Comparison of ENCODE assay signal across 13 cellular contexts in the genomic region with DNA sequence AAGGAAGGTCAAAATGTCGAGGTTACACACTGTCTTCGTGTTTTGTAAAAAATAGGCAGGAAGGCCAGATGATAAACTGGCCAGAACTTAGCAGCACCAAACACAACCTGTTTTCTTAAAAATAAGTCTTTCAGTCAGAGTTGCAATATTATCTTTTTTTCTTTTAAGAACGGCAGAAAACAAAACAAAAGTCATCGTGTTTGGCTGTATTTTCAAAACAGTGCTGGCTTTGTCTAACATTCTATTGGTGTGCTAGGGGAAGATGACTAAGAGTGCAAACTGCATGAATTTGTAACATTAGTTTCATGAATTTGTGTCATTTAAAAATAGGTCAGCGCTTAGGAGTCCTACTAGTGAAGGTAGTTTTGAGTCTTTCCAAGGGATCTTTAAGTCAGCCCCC. TPM values are rescaled to one million over a fixed set of nuclear protein-coding genes. Genes with fewer than 3 reads are reported as not detected.
A peak's percentile ranks its signal among the peaks of the same experiment; 100 is the strongest.
DNase-seq lines count a peak whose midpoint lies in the region; ATAC-seq and TF ChIP-seq lines count a peak whose summit lies in the region.
"Had no signal": no experiment of that assay in that cellular context is flagged by ENCODE, and none has a peak within 500 bp of the region (broad histone marks: within the 10 kb centered on the region; RNA-seq: fewer than 3 reads in every experiment).

No MANE protein-coding gene starts in this region.

- peaks cover 15% of the 10 kb centered on the region for H3K4me1 Mint-ChIP-seq in activated CD8-positive, alpha-beta T cell treated with anti-CD3 and anti-CD28 coated beads, Interleukin-2, amount 10 ng/mL, durations not matched to agents 7 days and 5 days (ENCODE audit: low read depth)

- no peak overlapping the region for H4K8ac ChIP-seq in neuronal stem cell (ENCODE audit: low read depth, low read length)

- no peak overlapping the region for H2BK120ac ChIP-seq in neuronal stem cell (ENCODE audit: low read depth, low read length)

- H2BK5ac ChIP-seq in neuronal stem cell (ENCODE audit: low read length), result no peak overlapping the region

- TF ChIP-seq CTCF in gastrocnemius medialis (IDR thresholded peaks at IDR 0.05 in 4 of 5, conservative IDR thresholded peaks at IDR 0.05 in 1 of 5), result no peak

- in situ Hi-C loops in gastrocnemius medialis (cut with MboI; ENCODE audit: low sequenced_read_pairs in 4 of 4), result loop anchor here in 2 of 4 donors (10.0 kb wide), 2 partner anchors 60 to 230 kb away; no protein-coding TSS in a partner anchor

- no peak for TF ChIP-seq POLR2A in gastrocnemius medialis (IDR thresholded peaks at IDR 0.05)

- H3K27me3 ChIP-seq in HUES64 (ENCODE audit: insufficient read depth, low read length) (peaks cover 22% of the 10 kb centered on the region), gastrocnemius medialis (no peaks in the 10 kb centered on the region), neuronal stem cell (ENCODE audit: control insufficient read depth in 3 of 3, insufficient read depth in 3 of 3, low read depth in 1 of 3, low read length in 3 of 3) (no peaks in the 10 kb centered on the region)

- H3K9ac ChIP-seq in HUES64 (ENCODE audit: low read depth, low read length) (peak overlapping the region; percentile 33; the same call in 1 of the 2 replicates), neuronal stem cell (ENCODE audit: low read depth, low read length, poor library complexity) (no peak overlapping the region)

- H3K27ac ChIP-seq in HUES64 (ENCODE audit: low read depth, low read length) (no peak overlapping the region), gastrocnemius medialis (peak overlapping the region; percentile 89 to 95 (median 92)), neuronal stem cell (replicated peaks; ENCODE audit: low read length) (no peak overlapping the region)

- no peaks in the 10 kb centered on the region for H3K36me3 Mint-ChIP-seq in activated CD8-positive, alpha-beta T cell treated with anti-CD3 and anti-CD28 coated beads, Interleukin-2, amount 10 ng/mL, durations not matched to agents 7 days and 5 days (ENCODE audit: low read depth)

- peaks cover 68% of the 10 kb centered on the region for H3K4me1 ChIP-seq in HUES64 (ENCODE audit: insufficient read depth, low read length)
- H3K4me1 ChIP-seq in gastrocnemius medialis, result peaks cover 26 to 31% of the 10 kb centered on the region in 2 donors
- H3K4me1 ChIP-seq in neuronal stem cell (ENCODE audit: control insufficient read depth in 2 of 2, insufficient read depth in 1 of 2, low read depth in 1 of 2, low read length in 2 of 2), result peaks cover 8 to 25% of the 10 kb centered on the region in 2 donors

- H3K9me3 Mint-ChIP-seq in activated CD8-positive, alpha-beta T cell treated with anti-CD3 and anti-CD28 coated beads, Interleukin-2, amount 10 ng/mL, durations not matched to agents 7 days and 5 days (ENCODE audit: insufficient read depth), result no peaks in the 10 kb centered on the region

- peaks cover 52% of the 10 kb centered on the region for H3K27me3 Mint-ChIP-seq in activated CD8-positive, alpha-beta T cell treated with anti-CD3 and anti-CD28 coated beads, Interleukin-2, amount 10 ng/mL, durations not matched to agents 7 days and 5 days (ENCODE audit: low read depth)

- peak overlapping the region; percentile 55 for H3K4me3 Mint-ChIP-seq in activated CD8-positive, alpha-beta T cell treated with anti-CD3 and anti-CD28 coated beads, Interleukin-2, amount 10 ng/mL, durations not matched to agents 7 days and 5 days

- H2AK5ac ChIP-seq in neuronal stem cell (ENCODE audit: low read depth, low read length), result no peak overlapping the region

- no peak for DNase-seq in activated CD8-positive, alpha-beta T cell treated with anti-CD3 and anti-CD28 coated beads, Interleukin-2, amount 10 ng/mL, durations not matched to agents 7 days and 5 days
- DNase-seq in hepatic stellate cell (ENCODE audit: low spot score) (peak; percentile 18), gastrocnemius medialis (no peak), OCI-M1 (lab: John Stamatoyannopoulos, UW) (no peak), neuronal stem cell (ENCODE audit: low spot score) (no peak), NCI-H1048 (lab: John Stamatoyannopoulos, UW) (no peak)
- DNase-seq: DND-41, mucosa of descending colon, NCI-H1694 treated with DMSO at 0.1 percent for 48 hours had no signal

- ATAC-seq in activated CD8-positive, alpha-beta T cell treated with anti-CD3 and anti-CD28 coated beads, Interleukin-2, amount 10 ng/mL, durations not matched to agents 7 days and 5 days, result no peak
- no peak for ATAC-seq in gastrocnemius medialis
- ATAC-seq in GM21447 (IDR thresholded peaks at IDR 0.05; ENCODE audit: unreplicated experiment), result no peak
- ATAC-seq: esophagus mucosa, HCT116, mucosa of descending colon had no signal

- no peak overlapping the region for H2BK15ac ChIP-seq in neuronal stem cell (ENCODE audit: low read length)

- intact Hi-C loops in gastrocnemius medialis (cut with DNase I; ENCODE audit: low total_unique reads), result no loop called here

- 62% methylated on average over 5 of the region's 5 CpGs for WGBS in HUES64
- no CpG with 5 or more reads among the region's 5 CpGs for WGBS in neuronal stem cell (ENCODE audit: extremely low coverage in 2 of 2, insufficient read length in 2 of 2, insufficient replicate concordance in 1 of 2), 2 donors

- no peak overlapping the region for H2BK12ac ChIP-seq in neuronal stem cell (ENCODE audit: low read length)

- H3K79me1 ChIP-seq in neuronal stem cell (ENCODE audit: low read depth, low read length), result peaks cover 2% of the 10 kb centered on the region

- POLR2A ChIA-PET in activated CD8-positive, alpha-beta T cell treated with anti-CD3 and anti-CD28 coated beads, Interleukin-2, amount 10 ng/mL, durations not matched to agents 7 days and 5 days (lab: Charles Lee), result interaction anchor here (0.6 kb wide), 1 partner anchor 210 kb away, joined by 3 read pairs; no protein-coding TSS in a partner anchor

- H3K4ac ChIP-seq in neuronal stem cell (ENCODE audit: low read length), result no peak overlapping the region

- no peak overlapping the region for H3K23ac ChIP-seq in neuronal stem cell (ENCODE audit: low read depth, low read length, poor library complexity)

- no peak overlapping the region for H2AFZ ChIP-seq in neuronal stem cell (ENCODE audit: low read length)

- H3K36me3 ChIP-seq in HUES64 (ENCODE audit: insufficient read depth, low read length), result no peaks in the 10 kb centered on the region
- no peaks in the 10 kb centered on the region for H3K36me3 ChIP-seq in gastrocnemius medialis
- no peaks in the 10 kb centered on the region for H3K36me3 ChIP-seq in neuronal stem cell (replicated peaks in 1 of 2; ENCODE audit: control insufficient read depth in 2 of 2, insufficient read depth in 2 of 2, low read length in 2 of 2)

- H3K9me3 ChIP-seq in HUES64 (ENCODE audit: insufficient read depth, low read depth, low read length), result no peaks in the 10 kb centered on the region
- no peaks in the 10 kb centered on the region for H3K9me3 ChIP-seq in gastrocnemius medialis
- H3K9me3 ChIP-seq in neuronal stem cell (replicated peaks in 1 of 2; ENCODE audit: control insufficient read depth in 2 of 2, insufficient read depth in 1 of 2, low read depth in 1 of 2, low read length in 2 of 2), result no peaks in the 10 kb centered on the region
- H3K9me3 ChIP-seq: mucosa of descending colon had no signal

- no peak overlapping the region for H3K27ac Mint-ChIP-seq in activated CD8-positive, alpha-beta T cell treated with anti-CD3 and anti-CD28 coated beads, Interleukin-2, amount 10 ng/mL, durations not matched to agents 7 days and 5 days

- no peak overlapping the region for H3K18ac ChIP-seq in neuronal stem cell (ENCODE audit: low read length)

- no peak overlapping the region for H3K4me2 ChIP-seq in neuronal stem cell (ENCODE audit: insufficient read depth, low read length, poor library complexity, severe bottlenecking)

- H3K4me3 ChIP-seq in HUES64 (ENCODE audit: low read length), result no peak overlapping the region
- H3K4me3 ChIP-seq in gastrocnemius medialis, result peak overlapping the region; percentile 62 to 85 (median 72)
- H3K4me3 ChIP-seq in neuronal stem cell (ENCODE audit: low read length in 2 of 2), result no peak overlapping the region
- H3K4me3 ChIP-seq: mucosa of descending colon had no signal

- H3K14ac ChIP-seq in neuronal stem cell (ENCODE audit: low read length), result no peak overlapping the region

- no peak overlapping the region for H4K91ac ChIP-seq in neuronal stem cell (ENCODE audit: low read depth, low read length, poor library complexity)

- CTCF ChIA-PET in activated CD8-positive, alpha-beta T cell treated with anti-CD3 and anti-CD28 coated beads, Interleukin-2, amount 10 ng/mL, durations not matched to agents 7 days and 5 days (lab: Charles Lee), result no interaction called here

RNA-seq across cellular contexts. Expression of a gene that starts 5.3 kb away (rescaled TPM):
- 3.2 TPM for polyA plus RNA-seq in HUES64 (2013, experiment 1 of 2)
- 4.1 TPM for polyA plus RNA-seq in HUES64 (2013, experiment 2 of 2)
- 1 to 10 TPM; 4.3 to 4.6 TPM for total RNA-seq in activated CD8-positive, alpha-beta T cell treated with anti-CD3 and anti-CD28 coated beads, Interleukin-2, amount 10 ng/mL, durations not matched to agents 7 days and 5 days
- total RNA-seq in gastrocnemius medialis, result 10 to 100 TPM; 10.9 to 46.7 (median 32.5) TPM
- 8.2 TPM for polyA plus RNA-seq in neuronal stem cell (2013, experiment 1 of 2)
- polyA plus RNA-seq in neuronal stem cell (2013, experiment 2 of 2), result 8.4 TPM

Comparison
In these comparisons a context has a peak if more than half of its experiments do, and no peak if none do; other contexts are left out.
1. H3K27ac ChIP-seq: peak in gastrocnemius medialis (4 of 4); none in HUES64 (single experiment) and neuronal stem cell (single experiment).
2. H3K4me3 ChIP-seq: peak in gastrocnemius medialis (4 of 4); none in HUES64 (single experiment) and neuronal stem cell (0 of 2).